ENCODE assay signal across 8 cellular contexts in genomic region chr3:130746296-130747039, GRCh38. TPM values are rescaled to one million over a fixed set of nuclear protein-coding genes. Genes with fewer than 3 reads are reported as not detected.
DNase-seq lines count a peak whose midpoint lies in the region; ATAC-seq and TF ChIP-seq lines count a peak whose summit lies in the region.

TSS of gene PIK3R4 (minus strand) at chr3:130746829. CDS start at chr3:130745218, 1,611 bp downstream.

- H4K20me1 ChIP-seq in mammary epithelial cell (ENCODE audit: insufficient read depth, low read length): no peaks in the 10 kb centered on the region

- H2AFZ ChIP-seq in mammary epithelial cell (ENCODE audit: low read depth, low read length): peak within 1 kb of the TSS; percentile 90

- peak; percentile 91 for ATAC-seq in GM18873 (IDR thresholded peaks at IDR 0.05; ENCODE audit: low FRiP score, unreplicated experiment)
- ATAC-seq in HG03139 (IDR thresholded peaks at IDR 0.05; ENCODE audit: unreplicated experiment): peak; percentile 89

- TSS peak; percentile 24 for BruUV-seq in mammary epithelial cell (replicated peaks; lab: Mats Ljungman, UMichigan)

- dilution Hi-C loops in mammary epithelial cell (cut with HindIII; ENCODE audit: low sequenced_read_pairs): no loop called here

- H3K27me3 ChIP-seq in WERI-Rb-1 (ENCODE audit: insufficient read depth, low read depth, severe bottlenecking) (no peaks in the 10 kb centered on the region), mammary epithelial cell (ENCODE audit: insufficient read depth, low read length) (no peaks in the 10 kb centered on the region), iPS-20b (ENCODE audit: insufficient read depth, low read length) (no peaks in the 10 kb centered on the region)

- TF ChIP-seq CTCF in WERI-Rb-1 (IDR thresholded peaks at IDR 0.05; ENCODE audit: low read depth, low read length) (no peak), mammary epithelial cell (conservative IDR thresholded peaks at IDR 0.05 in 1 of 2, IDR thresholded peaks at IDR 0.05 in 1 of 2; ENCODE audit: extremely low read depth in 1 of 2, insufficient read depth in 1 of 2, low read depth in 1 of 2, low read length in 2 of 2) (no peak)

- H3K9ac ChIP-seq in mammary epithelial cell (ENCODE audit: insufficient read depth, low read length) (peak within 1 kb of the TSS; percentile 99), iPS-20b (ENCODE audit: low read depth, low read length) (peak within 1 kb of the TSS; percentile 89)

- CTCF ChIA-PET in mammary epithelial cell (lab: Charles Lee; ENCODE audit: low non-redundant PET): no interaction called here

- peaks cover 30% of the 10 kb centered on the region for H3K36me3 ChIP-seq in WERI-Rb-1
- H3K36me3 ChIP-seq in mammary epithelial cell (ENCODE audit: insufficient read depth, low read length): peaks cover 2% of the 10 kb centered on the region
- H3K36me3 ChIP-seq in iPS-20b (ENCODE audit: insufficient read depth, low read depth, low read length): peaks cover 31% of the 10 kb centered on the region

- H3K9me3 ChIP-seq in WERI-Rb-1 (ENCODE audit: severe bottlenecking) (no peaks in the 10 kb centered on the region), mammary epithelial cell (replicated peaks; ENCODE audit: insufficient read depth, low read length) (no peaks in the 10 kb centered on the region), iPS-20b (ENCODE audit: insufficient read depth, low read depth, low read length) (no peaks in the 10 kb centered on the region)

- peak; percentile 95 for DNase-seq in ACHN
- DNase-seq in NCI-H2227 (lab: John Stamatoyannopoulos, UW; ENCODE audit: unreplicated experiment): peak; percentile 97
- DNase-seq in WERI-Rb-1: peak; percentile 95
- peak; percentile 99 for DNase-seq in mammary epithelial cell

- intact Hi-C loops in mammary epithelial cell (cut with micrococcal nuclease): loop anchor here (2.0 kb wide), 1 partner anchor 218 kb away; no protein-coding TSS in a partner anchor

- H3K4me3 ChIP-seq in WERI-Rb-1 (ENCODE audit: low read depth, low read length): peak within 1 kb of the TSS; percentile 96
- H3K4me3 ChIP-seq in mammary epithelial cell (replicated peaks in 1 of 3; ENCODE audit: insufficient read depth in 1 of 3, low read depth in 2 of 3, low read length in 3 of 3): peak within 1 kb of the TSS; percentile 86 to 97 (median 86)
- peak within 1 kb of the TSS; percentile 85 for H3K4me3 ChIP-seq in iPS-20b (ENCODE audit: low read length)
- H3K4me3 ChIP-seq in skin epidermis: peak within 1 kb of the TSS; percentile 65 to 94 (median 82)

- H3K4me2 ChIP-seq in mammary epithelial cell (ENCODE audit: insufficient read depth, low read depth, low read length): peak within 1 kb of the TSS; percentile 98

- peaks cover 50% of the 10 kb centered on the region for H3K79me2 ChIP-seq in mammary epithelial cell (ENCODE audit: insufficient read depth, low read length)

- in situ Hi-C loops in ACHN (cut with HindIII; ENCODE audit: low pct_ligation_motif_present, low pct_unique_long_range_greater_than_20kb, low sequenced_read_pairs): no loop called here
- in situ Hi-C loops in mammary epithelial cell (cut with MboI; ENCODE audit: low sequenced_read_pairs in 2 of 2): no loop called here

- H3K27ac ChIP-seq in WERI-Rb-1: peak within 1 kb of the TSS; percentile 80
- peak within 1 kb of the TSS; percentile 92 for H3K27ac ChIP-seq in mammary epithelial cell (ENCODE audit: insufficient read depth, low read depth, low read length)
- peak within 1 kb of the TSS; percentile 25 for H3K27ac ChIP-seq in iPS-20b (ENCODE audit: low read length)
- H3K27ac ChIP-seq in skin epidermis: peak within 1 kb of the TSS; percentile 60 to 95 (median 91)

- H3K4me1 ChIP-seq in mammary epithelial cell (ENCODE audit: insufficient read depth, low read length) (peaks cover 18% of the 10 kb centered on the region), iPS-20b (ENCODE audit: insufficient read depth, low read length) (peaks cover 3% of the 10 kb centered on the region; the same call in 1 of the 2 replicates)

- under 1% methylated on average over 32 of the region's 42 CpGs for WGBS in mammary epithelial cell (ENCODE audit: low coverage, missing lambda C conversion rate)

RNA-seq across cellular contexts. Expression of gene PIK3R4, which starts in this region (rescaled TPM):
- 10 to 100 TPM; 19.1 to 31.5 TPM for total RNA-seq in mammary epithelial cell
- polyA plus RNA-seq in mammary epithelial cell: 53.7 TPM
- 79.1 TPM for polyA minus RNA-seq in mammary epithelial cell

Comparison
In these comparisons a context has a peak if more than half of its experiments do, and no peak if none do; other contexts are left out.
1. Peak in every context shown above with its lines: DNase-seq, ATAC-seq, H3K4me3 ChIP-seq and H3K27ac ChIP-seq.
2. H3K27ac ChIP-seq: peak in every context shown above with its lines; median percentile 92 in mammary epithelial cell; 91 in skin epidermis; 80 in WERI-Rb-1; 25 in iPS-20b.